Comparison of ENCODE assay signal across 1 cellular context in the genomic region with DNA sequence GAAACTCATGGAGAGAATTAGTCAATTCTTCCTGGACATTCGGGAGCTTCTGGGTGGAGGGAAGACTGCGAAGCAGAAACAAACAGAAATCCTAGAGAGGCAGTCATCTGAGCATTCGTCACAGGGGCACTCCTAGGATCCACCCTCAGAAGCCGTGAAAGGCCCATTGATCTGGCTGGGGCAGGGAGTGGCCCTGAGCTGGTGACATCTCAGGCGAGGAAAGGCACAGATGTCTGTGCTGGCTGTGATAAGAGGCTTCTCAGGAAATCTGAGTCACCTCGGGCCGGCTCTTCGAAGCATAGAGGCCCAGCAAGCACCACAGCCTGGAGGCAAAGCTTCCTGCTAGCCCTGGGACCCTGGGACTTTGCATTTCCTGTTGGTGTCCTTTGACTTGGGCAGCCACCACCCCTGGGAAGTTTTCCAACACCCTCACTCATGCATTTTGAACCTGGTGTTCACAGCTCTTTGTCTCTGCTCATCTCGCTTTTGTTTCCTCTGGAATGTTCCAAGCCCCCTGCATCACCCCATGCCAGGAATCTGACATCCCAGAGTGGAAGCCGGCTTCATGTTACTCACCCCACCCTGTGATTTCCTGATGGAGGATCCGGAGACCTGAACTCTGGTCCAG.
TF ChIP-seq lines count a peak whose summit lies in the region.

No MANE protein-coding gene starts in this region.

TF ChIP-seq in K562, 482 proteins besides CTCF, POLR2A, EP300 and RAD21 (continued from another document and continues in another):
- TF ChIP-seq, protein P1, sequence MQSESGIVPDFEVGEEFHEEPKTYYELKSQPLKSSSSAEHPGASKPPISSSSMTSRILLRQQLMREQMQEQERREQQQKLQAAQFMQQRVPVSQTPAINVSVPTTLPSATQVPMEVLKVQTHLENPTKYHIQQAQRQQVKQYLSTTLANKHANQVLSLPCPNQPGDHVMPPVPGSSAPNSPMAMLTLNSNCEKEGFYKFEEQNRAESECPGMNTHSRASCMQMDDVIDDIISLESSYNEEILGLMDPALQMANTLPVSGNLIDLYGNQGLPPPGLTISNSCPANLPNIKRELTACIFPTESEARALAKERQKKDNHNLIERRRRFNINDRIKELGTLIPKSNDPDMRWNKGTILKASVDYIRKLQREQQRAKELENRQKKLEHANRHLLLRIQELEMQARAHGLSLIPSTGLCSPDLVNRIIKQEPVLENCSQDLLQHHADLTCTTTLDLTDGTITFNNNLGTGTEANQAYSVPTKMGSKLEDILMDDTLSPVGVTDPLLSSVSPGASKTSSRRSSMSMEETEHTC (IDR thresholded peaks at IDR 0.05) = peak; percentile 66
- TF ChIP-seq, protein P2, sequence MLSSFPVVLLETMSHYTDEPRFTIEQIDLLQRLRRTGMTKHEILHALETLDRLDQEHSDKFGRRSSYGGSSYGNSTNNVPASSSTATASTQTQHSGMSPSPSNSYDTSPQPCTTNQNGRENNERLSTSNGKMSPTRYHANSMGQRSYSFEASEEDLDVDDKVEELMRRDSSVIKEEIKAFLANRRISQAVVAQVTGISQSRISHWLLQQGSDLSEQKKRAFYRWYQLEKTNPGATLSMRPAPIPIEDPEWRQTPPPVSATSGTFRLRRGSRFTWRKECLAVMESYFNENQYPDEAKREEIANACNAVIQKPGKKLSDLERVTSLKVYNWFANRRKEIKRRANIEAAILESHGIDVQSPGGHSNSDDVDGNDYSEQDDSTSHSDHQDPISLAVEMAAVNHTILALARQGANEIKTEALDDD (IDR thresholded peaks at IDR 0.05) = no peak
- TF ChIP-seq LEF1 (IDR thresholded peaks at IDR 0.05) (peak; percentile 80), JUN (IDR thresholded peaks at IDR 0.05; ENCODE audit: borderline replicate concordance, low read depth, low read length) (peak; percentile 66; the same call in 1 of the 2 replicates), JUN (CRISPR knock-in tag; IDR thresholded peaks at IDR 0.05; ENCODE audit: borderline replicate concordance) (no peak), RBBP5 (IDR thresholded peaks at IDR 0.05; ENCODE audit: borderline replicate concordance, insufficient read depth, low read length, poor library complexity, severe bottlenecking) (peak; percentile 51), MTA2 (IDR thresholded peaks at IDR 0.05; ENCODE audit: low read depth) (peak; percentile 80), ZNF12 (CRISPR knock-in tag; IDR thresholded peaks at IDR 0.05) (0 out of 2 replicates have a peak, but pooled peaks have one; percentile 58), HCFC1 (IDR thresholded peaks at IDR 0.05; ENCODE audit: low read depth, low read length) (peak; percentile 21; the same call in 1 of the 2 replicates), TBL1XR1 (IDR thresholded peaks at IDR 0.05; ENCODE audit: low read length in 2 of 2) (peak in 1 of 2 experiments; percentile 55; a peak in 2 of 4 replicates), EP400 (IDR thresholded peaks at IDR 0.05) (peak; percentile 45), ZKSCAN3 (CRISPR knock-in tag; IDR thresholded peaks at IDR 0.05) (no peak), CCNT2 (IDR thresholded peaks at IDR 0.05; ENCODE audit: borderline replicate concordance, extremely low read depth, insufficient read length, low read depth, low read length) (peak; percentile 71), GABPA (tag; conservative IDR thresholded peaks at IDR 0.05; ENCODE audit: low read depth) (peak; percentile 62), ZNF41 (CRISPR knock-in tag; conservative IDR thresholded peaks at IDR 0.05) (no peak), MAFG (tag; conservative IDR thresholded peaks at IDR 0.05) (peak; percentile 41; the same call in 1 of the 2 replicates), TRIM24 (IDR thresholded peaks at IDR 0.05) (peak in 1 of 2 experiments; percentile 59; a peak in 1 of 4 replicates), MYC (IDR thresholded peaks at IDR 0.05; ENCODE audit: low read depth, low read length) (peak; percentile 38; the same call in 1 of the 2 replicates), MYC (CRISPR knock-in tag; IDR thresholded peaks at IDR 0.05; ENCODE audit: borderline replicate concordance, low read depth) (no peak), NEUROD1 (IDR thresholded peaks at IDR 0.05; ENCODE audit: borderline replicate concordance, low read depth, low read length, partially characterized antibody) (peak; percentile 71), L3MBTL2 (IDR thresholded peaks at IDR 0.05) (peak; percentile 64; the same call in 1 of the 2 replicates)
- TF ChIP-seq, protein P3, sequence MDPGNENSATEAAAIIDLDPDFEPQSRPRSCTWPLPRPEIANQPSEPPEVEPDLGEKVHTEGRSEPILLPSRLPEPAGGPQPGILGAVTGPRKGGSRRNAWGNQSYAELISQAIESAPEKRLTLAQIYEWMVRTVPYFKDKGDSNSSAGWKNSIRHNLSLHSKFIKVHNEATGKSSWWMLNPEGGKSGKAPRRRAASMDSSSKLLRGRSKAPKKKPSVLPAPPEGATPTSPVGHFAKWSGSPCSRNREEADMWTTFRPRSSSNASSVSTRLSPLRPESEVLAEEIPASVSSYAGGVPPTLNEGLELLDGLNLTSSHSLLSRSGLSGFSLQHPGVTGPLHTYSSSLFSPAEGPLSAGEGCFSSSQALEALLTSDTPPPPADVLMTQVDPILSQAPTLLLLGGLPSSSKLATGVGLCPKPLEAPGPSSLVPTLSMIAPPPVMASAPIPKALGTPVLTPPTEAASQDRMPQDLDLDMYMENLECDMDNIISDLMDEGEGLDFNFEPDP (CRISPR knock-in tag; IDR thresholded peaks at IDR 0.05) = no peak
- TF ChIP-seq, protein P4, sequence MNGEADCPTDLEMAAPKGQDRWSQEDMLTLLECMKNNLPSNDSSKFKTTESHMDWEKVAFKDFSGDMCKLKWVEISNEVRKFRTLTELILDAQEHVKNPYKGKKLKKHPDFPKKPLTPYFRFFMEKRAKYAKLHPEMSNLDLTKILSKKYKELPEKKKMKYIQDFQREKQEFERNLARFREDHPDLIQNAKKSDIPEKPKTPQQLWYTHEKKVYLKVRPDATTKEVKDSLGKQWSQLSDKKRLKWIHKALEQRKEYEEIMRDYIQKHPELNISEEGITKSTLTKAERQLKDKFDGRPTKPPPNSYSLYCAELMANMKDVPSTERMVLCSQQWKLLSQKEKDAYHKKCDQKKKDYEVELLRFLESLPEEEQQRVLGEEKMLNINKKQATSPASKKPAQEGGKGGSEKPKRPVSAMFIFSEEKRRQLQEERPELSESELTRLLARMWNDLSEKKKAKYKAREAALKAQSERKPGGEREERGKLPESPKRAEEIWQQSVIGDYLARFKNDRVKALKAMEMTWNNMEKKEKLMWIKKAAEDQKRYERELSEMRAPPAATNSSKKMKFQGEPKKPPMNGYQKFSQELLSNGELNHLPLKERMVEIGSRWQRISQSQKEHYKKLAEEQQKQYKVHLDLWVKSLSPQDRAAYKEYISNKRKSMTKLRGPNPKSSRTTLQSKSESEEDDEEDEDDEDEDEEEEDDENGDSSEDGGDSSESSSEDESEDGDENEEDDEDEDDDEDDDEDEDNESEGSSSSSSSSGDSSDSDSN (IDR thresholded peaks at IDR 0.05; ENCODE audit: borderline replicate concordance in 1 of 2, low read depth in 2 of 2, low read length in 2 of 2) = peak in 1 of 2 experiments; percentile 91; a peak in 2 of 4 replicates
- TF ChIP-seq, protein P5, sequence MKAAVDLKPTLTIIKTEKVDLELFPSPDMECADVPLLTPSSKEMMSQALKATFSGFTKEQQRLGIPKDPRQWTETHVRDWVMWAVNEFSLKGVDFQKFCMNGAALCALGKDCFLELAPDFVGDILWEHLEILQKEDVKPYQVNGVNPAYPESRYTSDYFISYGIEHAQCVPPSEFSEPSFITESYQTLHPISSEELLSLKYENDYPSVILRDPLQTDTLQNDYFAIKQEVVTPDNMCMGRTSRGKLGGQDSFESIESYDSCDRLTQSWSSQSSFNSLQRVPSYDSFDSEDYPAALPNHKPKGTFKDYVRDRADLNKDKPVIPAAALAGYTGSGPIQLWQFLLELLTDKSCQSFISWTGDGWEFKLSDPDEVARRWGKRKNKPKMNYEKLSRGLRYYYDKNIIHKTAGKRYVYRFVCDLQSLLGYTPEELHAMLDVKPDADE (conservative IDR thresholded peaks at IDR 0.05; ENCODE audit: control insufficient read depth, low read depth, low read length) = 0 out of 2 replicates have a peak, but pooled peaks have one; percentile 50
- TF ChIP-seq, protein P6, sequence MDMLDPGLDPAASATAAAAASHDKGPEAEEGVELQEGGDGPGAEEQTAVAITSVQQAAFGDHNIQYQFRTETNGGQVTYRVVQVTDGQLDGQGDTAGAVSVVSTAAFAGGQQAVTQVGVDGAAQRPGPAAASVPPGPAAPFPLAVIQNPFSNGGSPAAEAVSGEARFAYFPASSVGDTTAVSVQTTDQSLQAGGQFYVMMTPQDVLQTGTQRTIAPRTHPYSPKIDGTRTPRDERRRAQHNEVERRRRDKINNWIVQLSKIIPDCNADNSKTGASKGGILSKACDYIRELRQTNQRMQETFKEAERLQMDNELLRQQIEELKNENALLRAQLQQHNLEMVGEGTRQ (CRISPR knock-in tag; IDR thresholded peaks at IDR 0.05) = no peak
- TF ChIP-seq, protein P7, sequence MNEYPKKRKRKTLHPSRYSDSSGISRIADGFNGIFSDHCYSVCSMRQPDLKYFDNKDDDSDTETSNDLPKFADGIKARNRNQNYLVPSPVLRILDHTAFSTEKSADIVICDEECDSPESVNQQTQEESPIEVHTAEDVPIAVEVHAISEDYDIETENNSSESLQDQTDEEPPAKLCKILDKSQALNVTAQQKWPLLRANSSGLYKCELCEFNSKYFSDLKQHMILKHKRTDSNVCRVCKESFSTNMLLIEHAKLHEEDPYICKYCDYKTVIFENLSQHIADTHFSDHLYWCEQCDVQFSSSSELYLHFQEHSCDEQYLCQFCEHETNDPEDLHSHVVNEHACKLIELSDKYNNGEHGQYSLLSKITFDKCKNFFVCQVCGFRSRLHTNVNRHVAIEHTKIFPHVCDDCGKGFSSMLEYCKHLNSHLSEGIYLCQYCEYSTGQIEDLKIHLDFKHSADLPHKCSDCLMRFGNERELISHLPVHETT (CRISPR knock-in tag; conservative IDR thresholded peaks at IDR 0.05 in 1 of 2, IDR thresholded peaks at IDR 0.05 in 1 of 2) = 0 out of 4 replicates have a peak, but pooled peaks of 1 of the 2 experiments have one; percentile 22
- TF ChIP-seq, protein P8, sequence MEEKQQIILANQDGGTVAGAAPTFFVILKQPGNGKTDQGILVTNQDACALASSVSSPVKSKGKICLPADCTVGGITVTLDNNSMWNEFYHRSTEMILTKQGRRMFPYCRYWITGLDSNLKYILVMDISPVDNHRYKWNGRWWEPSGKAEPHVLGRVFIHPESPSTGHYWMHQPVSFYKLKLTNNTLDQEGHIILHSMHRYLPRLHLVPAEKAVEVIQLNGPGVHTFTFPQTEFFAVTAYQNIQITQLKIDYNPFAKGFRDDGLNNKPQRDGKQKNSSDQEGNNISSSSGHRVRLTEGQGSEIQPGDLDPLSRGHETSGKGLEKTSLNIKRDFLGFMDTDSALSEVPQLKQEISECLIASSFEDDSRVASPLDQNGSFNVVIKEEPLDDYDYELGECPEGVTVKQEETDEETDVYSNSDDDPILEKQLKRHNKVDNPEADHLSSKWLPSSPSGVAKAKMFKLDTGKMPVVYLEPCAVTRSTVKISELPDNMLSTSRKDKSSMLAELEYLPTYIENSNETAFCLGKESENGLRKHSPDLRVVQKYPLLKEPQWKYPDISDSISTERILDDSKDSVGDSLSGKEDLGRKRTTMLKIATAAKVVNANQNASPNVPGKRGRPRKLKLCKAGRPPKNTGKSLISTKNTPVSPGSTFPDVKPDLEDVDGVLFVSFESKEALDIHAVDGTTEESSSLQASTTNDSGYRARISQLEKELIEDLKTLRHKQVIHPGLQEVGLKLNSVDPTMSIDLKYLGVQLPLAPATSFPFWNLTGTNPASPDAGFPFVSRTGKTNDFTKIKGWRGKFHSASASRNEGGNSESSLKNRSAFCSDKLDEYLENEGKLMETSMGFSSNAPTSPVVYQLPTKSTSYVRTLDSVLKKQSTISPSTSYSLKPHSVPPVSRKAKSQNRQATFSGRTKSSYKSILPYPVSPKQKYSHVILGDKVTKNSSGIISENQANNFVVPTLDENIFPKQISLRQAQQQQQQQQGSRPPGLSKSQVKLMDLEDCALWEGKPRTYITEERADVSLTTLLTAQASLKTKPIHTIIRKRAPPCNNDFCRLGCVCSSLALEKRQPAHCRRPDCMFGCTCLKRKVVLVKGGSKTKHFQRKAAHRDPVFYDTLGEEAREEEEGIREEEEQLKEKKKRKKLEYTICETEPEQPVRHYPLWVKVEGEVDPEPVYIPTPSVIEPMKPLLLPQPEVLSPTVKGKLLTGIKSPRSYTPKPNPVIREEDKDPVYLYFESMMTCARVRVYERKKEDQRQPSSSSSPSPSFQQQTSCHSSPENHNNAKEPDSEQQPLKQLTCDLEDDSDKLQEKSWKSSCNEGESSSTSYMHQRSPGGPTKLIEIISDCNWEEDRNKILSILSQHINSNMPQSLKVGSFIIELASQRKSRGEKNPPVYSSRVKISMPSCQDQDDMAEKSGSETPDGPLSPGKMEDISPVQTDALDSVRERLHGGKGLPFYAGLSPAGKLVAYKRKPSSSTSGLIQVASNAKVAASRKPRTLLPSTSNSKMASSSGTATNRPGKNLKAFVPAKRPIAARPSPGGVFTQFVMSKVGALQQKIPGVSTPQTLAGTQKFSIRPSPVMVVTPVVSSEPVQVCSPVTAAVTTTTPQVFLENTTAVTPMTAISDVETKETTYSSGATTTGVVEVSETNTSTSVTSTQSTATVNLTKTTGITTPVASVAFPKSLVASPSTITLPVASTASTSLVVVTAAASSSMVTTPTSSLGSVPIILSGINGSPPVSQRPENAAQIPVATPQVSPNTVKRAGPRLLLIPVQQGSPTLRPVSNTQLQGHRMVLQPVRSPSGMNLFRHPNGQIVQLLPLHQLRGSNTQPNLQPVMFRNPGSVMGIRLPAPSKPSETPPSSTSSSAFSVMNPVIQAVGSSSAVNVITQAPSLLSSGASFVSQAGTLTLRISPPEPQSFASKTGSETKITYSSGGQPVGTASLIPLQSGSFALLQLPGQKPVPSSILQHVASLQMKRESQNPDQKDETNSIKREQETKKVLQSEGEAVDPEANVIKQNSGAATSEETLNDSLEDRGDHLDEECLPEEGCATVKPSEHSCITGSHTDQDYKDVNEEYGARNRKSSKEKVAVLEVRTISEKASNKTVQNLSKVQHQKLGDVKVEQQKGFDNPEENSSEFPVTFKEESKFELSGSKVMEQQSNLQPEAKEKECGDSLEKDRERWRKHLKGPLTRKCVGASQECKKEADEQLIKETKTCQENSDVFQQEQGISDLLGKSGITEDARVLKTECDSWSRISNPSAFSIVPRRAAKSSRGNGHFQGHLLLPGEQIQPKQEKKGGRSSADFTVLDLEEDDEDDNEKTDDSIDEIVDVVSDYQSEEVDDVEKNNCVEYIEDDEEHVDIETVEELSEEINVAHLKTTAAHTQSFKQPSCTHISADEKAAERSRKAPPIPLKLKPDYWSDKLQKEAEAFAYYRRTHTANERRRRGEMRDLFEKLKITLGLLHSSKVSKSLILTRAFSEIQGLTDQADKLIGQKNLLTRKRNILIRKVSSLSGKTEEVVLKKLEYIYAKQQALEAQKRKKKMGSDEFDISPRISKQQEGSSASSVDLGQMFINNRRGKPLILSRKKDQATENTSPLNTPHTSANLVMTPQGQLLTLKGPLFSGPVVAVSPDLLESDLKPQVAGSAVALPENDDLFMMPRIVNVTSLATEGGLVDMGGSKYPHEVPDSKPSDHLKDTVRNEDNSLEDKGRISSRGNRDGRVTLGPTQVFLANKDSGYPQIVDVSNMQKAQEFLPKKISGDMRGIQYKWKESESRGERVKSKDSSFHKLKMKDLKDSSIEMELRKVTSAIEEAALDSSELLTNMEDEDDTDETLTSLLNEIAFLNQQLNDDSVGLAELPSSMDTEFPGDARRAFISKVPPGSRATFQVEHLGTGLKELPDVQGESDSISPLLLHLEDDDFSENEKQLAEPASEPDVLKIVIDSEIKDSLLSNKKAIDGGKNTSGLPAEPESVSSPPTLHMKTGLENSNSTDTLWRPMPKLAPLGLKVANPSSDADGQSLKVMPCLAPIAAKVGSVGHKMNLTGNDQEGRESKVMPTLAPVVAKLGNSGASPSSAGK (IDR thresholded peaks at IDR 0.05) = peak; percentile 46
- TF ChIP-seq, protein P9, sequence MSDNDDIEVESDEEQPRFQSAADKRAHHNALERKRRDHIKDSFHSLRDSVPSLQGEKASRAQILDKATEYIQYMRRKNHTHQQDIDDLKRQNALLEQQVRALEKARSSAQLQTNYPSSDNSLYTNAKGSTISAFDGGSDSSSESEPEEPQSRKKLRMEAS (CRISPR knock-in tag; IDR thresholded peaks at IDR 0.05) = peak; percentile 17; the same call in 1 of the 2 replicates
